ENCODE assay signal across 26 cellular contexts in genomic region chr1:237012361-237012760, GRCh38. TPM values are rescaled to one million over a fixed set of nuclear protein-coding genes. Genes with fewer than 3 reads are reported as not detected.
A peak's percentile ranks its signal among the peaks of the same experiment; 100 is the strongest.
DNase-seq lines count a peak whose midpoint lies in the region; ATAC-seq, FAIRE-seq and TF ChIP-seq lines count a peak whose summit lies in the region.
"Had no signal": no experiment of that assay in that cellular context is flagged by ENCODE, and none has a peak within 500 bp of the region (broad histone marks: within the 10 kb centered on the region; RNA-seq: fewer than 3 reads in every experiment).

No MANE protein-coding gene starts in this region.

- H3K9me3 Mint-ChIP-seq in Calu3 (ENCODE audit: low read depth, unreplicated experiment), result peaks cover 10% of the 10 kb centered on the region
- H3K9me3 Mint-ChIP-seq: activated CD4-positive, alpha-beta memory T cell treated with anti-CD3 and anti-CD28 coated beads for 36 hours; activated naive CD8-positive, alpha-beta T cell treated with anti-CD3 and anti-CD28 coated beads, Interleukin-2, amount 50 U/mL, for 24 hours; activated T-cell treated with anti-CD3 and anti-CD28 coated beads, Interleukin-2, amount 50 U/mL, for 72 hours had no signal

- peaks cover 4% of the 10 kb centered on the region for H3K36me3 Mint-ChIP-seq in Calu3 (ENCODE audit: insufficient read depth, unreplicated experiment)
- H3K36me3 Mint-ChIP-seq: activated CD4-positive, alpha-beta memory T cell treated with anti-CD3 and anti-CD28 coated beads for 36 hours; natural killer cell had no signal

- no peaks in the 10 kb centered on the region for H4K20me1 ChIP-seq in K562 (replicated peaks; ENCODE audit: control insufficient read depth, insufficient read depth, low read length)
- no peaks in the 10 kb centered on the region for H4K20me1 ChIP-seq in smooth muscle cell (ENCODE audit: low read depth)

- no peak for TF ChIP-seq EP300 in K562 (IDR thresholded peaks at IDR 0.05; ENCODE audit: low read length)

- TF ChIP-seq POLR2A in K562 (conservative IDR thresholded peaks at IDR 0.05) (no peak), esophagus squamous epithelium (IDR thresholded peaks at IDR 0.05) (no peak)

- H3K27me3 Mint-ChIP-seq in Calu3 (ENCODE audit: unreplicated experiment), result no peaks in the 10 kb centered on the region

- CTCF ChIA-PET in Calu3 (lab: Charles Lee), result no interaction called here
- CTCF ChIA-PET in K562 (lab: Yijun Ruan, JAX; ENCODE audit: low intra/inter-chr PET ratio), result no interaction called here

- TF ChIP-seq RAD21 in K562 (CRISPR knock-in tag; conservative IDR thresholded peaks at IDR 0.05 in 1 of 2, IDR thresholded peaks at IDR 0.05 in 1 of 2), result no peak

- POLR2A ChIA-PET in K562 (lab: Yijun Ruan, JAX), result interaction anchor here (1.0 kb wide), 1 partner anchor 99 kb away, joined by 5 read pairs; no protein-coding TSS in a partner anchor

- WGBS in K562 (ENCODE audit: insufficient coverage, low coverage, missing lambda C conversion rate), result 16% methylated on average over 5 of the region's 5 CpGs
- 59 to 62% methylated on average over 5 of the region's 5 CpGs for WGBS in esophagus squamous epithelium, 2 donors
- 74% methylated on average over 5 of the region's 5 CpGs for WGBS in smooth muscle cell (ENCODE audit: low lambda C conversion rate)

- no peaks in the 10 kb centered on the region for H3K9me1 ChIP-seq in K562 (ENCODE audit: control insufficient read depth, insufficient read depth, low read length)

- H3K4me1 ChIP-seq in K562 (replicated peaks in 1 of 2; ENCODE audit: control insufficient read depth in 2 of 2, insufficient read depth in 2 of 2, low read length in 2 of 2) (peaks cover 4 to 11% of the 10 kb centered on the region in 2 experiments; a peak in 3 of 5 replicates), esophagus squamous epithelium (peaks cover 0 to 12% (median 0%) of the 10 kb centered on the region in 3 donors), smooth muscle cell (ENCODE audit: low read depth) (peaks cover 3% of the 10 kb centered on the region)
- H3K4me1 ChIP-seq: HAP-1 had no signal

- H3K4me2 ChIP-seq in K562 (ENCODE audit: insufficient read depth, low read length) (peak overlapping the region; percentile 50; the same call in 1 of the 2 replicates), smooth muscle cell (peak overlapping the region; percentile 69)

- FAIRE-seq in K562 (lab: Jason Lieb, UNC), result no peak
- FAIRE-seq: endothelial cell of umbilical vein, GM12878 had no signal

- intact Hi-C loops in Calu3 (cut with micrococcal nuclease; ENCODE audit: unreplicated experiment) (no loop called here), K562 (cut with micrococcal nuclease) (no loop called here), esophagus squamous epithelium (cut with DNase I) (no loop called here)

- no peaks in the 10 kb centered on the region for H3F3A ChIP-seq in smooth muscle cell (ENCODE audit: low read depth)

- in situ Hi-C loops in K562 (cut with MboI), result no loop called here

- ATAC-seq in K562 (no peak), HG03342 (IDR thresholded peaks at IDR 0.05; ENCODE audit: unreplicated experiment) (no peak)
- ATAC-seq: activated naive CD8-positive, alpha-beta T cell treated with anti-CD3 and anti-CD28 coated beads, Interleukin-2, amount 50 U/mL, for 24 hours; activated T-cell treated with anti-CD3 and anti-CD28 coated beads, Interleukin-2, amount 50 U/mL, for 72 hours; GM12878; natural killer cell had no signal

- H3K9ac ChIP-seq in K562 (ENCODE audit: insufficient read depth in 1 of 2, low read depth in 2 of 2, low read length in 2 of 2) (no peak overlapping the region), smooth muscle cell (ENCODE audit: low read depth) (no peak overlapping the region)

- H3K79me2 ChIP-seq in K562 (ENCODE audit: control insufficient read depth, insufficient read depth, low read length) (no peaks in the 10 kb centered on the region), smooth muscle cell (ENCODE audit: low read depth) (no peaks in the 10 kb centered on the region)

- no peaks in the 10 kb centered on the region for H3K36me3 ChIP-seq in K562 (ENCODE audit: control insufficient read depth, insufficient read depth, low read length)
- no peaks in the 10 kb centered on the region for H3K36me3 ChIP-seq in esophagus squamous epithelium
- no peaks in the 10 kb centered on the region for H3K36me3 ChIP-seq in smooth muscle cell (ENCODE audit: low read depth)
- H3K36me3 ChIP-seq: HAP-1 had no signal

- no peak overlapping the region for H3K4me3 ChIP-seq in K562
- H3K4me3 ChIP-seq in esophagus squamous epithelium, result no peak overlapping the region
- H3K4me3 ChIP-seq in smooth muscle cell, result no peak overlapping the region
- H3K4me3 ChIP-seq: GM12878, HAP-1, skin epidermis had no signal

- H2AFZ ChIP-seq in K562 (ENCODE audit: low read depth, low read length) (peak overlapping the region; percentile 51; the same call in 1 of the 2 replicates), smooth muscle cell (ENCODE audit: low read depth) (no peak overlapping the region)

- H3K4me1 Mint-ChIP-seq in Calu3 (ENCODE audit: low read depth, unreplicated experiment), result peaks cover 12% of the 10 kb centered on the region
- H3K4me1 Mint-ChIP-seq: activated naive CD8-positive, alpha-beta T cell treated with anti-CD3 and anti-CD28 coated beads, Interleukin-2, amount 50 U/mL, for 24 hours; natural killer cell had no signal

- H3K27me3 ChIP-seq in K562 (ENCODE audit: control insufficient read depth in 2 of 2, insufficient read depth in 2 of 2, low read length in 2 of 2) (peaks cover 2 to 8% of the 10 kb centered on the region in 2 experiments; a peak in 3 of 5 replicates), esophagus squamous epithelium (no peaks in the 10 kb centered on the region), smooth muscle cell (ENCODE audit: low read depth) (peaks cover 7% of the 10 kb centered on the region)

- H3K4me3 Mint-ChIP-seq in Calu3 (ENCODE audit: low read depth, unreplicated experiment), result peak overlapping the region; percentile 49
- H3K4me3 Mint-ChIP-seq: activated CD4-positive, alpha-beta memory T cell treated with anti-CD3 and anti-CD28 coated beads for 36 hours; activated naive CD8-positive, alpha-beta T cell treated with anti-CD3 and anti-CD28 coated beads, Interleukin-2, amount 50 U/mL, for 24 hours; activated T-cell treated with anti-CD3 and anti-CD28 coated beads, Interleukin-2, amount 50 U/mL, for 72 hours; natural killer cell had no signal

- no peak for TF ChIP-seq CTCF in Calu3 (IDR thresholded peaks at IDR 0.05; ENCODE audit: unreplicated experiment)
- no peak for TF ChIP-seq CTCF in K562 (IDR thresholded peaks at IDR 0.05 in 2 of 3, conservative IDR thresholded peaks at IDR 0.05 in 1 of 3; ENCODE audit: insufficient read depth in 2 of 3, low read depth in 1 of 3, low read length in 3 of 3)
- TF ChIP-seq CTCF in esophagus squamous epithelium (IDR thresholded peaks at IDR 0.05), result no peak
- no peak for TF ChIP-seq CTCF in smooth muscle cell (IDR thresholded peaks at IDR 0.05; ENCODE audit: borderline replicate concordance, insufficient read depth, poor library complexity, severe bottlenecking)

- H3K9me3 ChIP-seq in K562 (replicated peaks; ENCODE audit: control insufficient read depth, insufficient read depth, low read depth, low read length) (no peaks in the 10 kb centered on the region), esophagus squamous epithelium (no peaks in the 10 kb centered on the region), smooth muscle cell (replicated peaks; ENCODE audit: low read depth) (no peaks in the 10 kb centered on the region)
- H3K9me3 ChIP-seq: HAP-1 had no signal

- H3K27ac Mint-ChIP-seq in Calu3 (ENCODE audit: unreplicated experiment), result no peak overlapping the region
- H3K27ac Mint-ChIP-seq: activated CD4-positive, alpha-beta memory T cell treated with anti-CD3 and anti-CD28 coated beads for 36 hours; activated naive CD8-positive, alpha-beta T cell treated with anti-CD3 and anti-CD28 coated beads, Interleukin-2, amount 50 U/mL, for 24 hours; activated T-cell treated with anti-CD3 and anti-CD28 coated beads, Interleukin-2, amount 50 U/mL, for 72 hours; natural killer cell had no signal

- DNase-seq in Calu3 (no peak), K562 (ENCODE audit: extremely low read depth in 1 of 4, low spot score in 3 of 4) (no peak), esophagus squamous epithelium (lab: John Stamatoyannopoulos, UW) (no peak), smooth muscle cell (lab: John Stamatoyannopoulos, UW; ENCODE audit: unreplicated experiment) (no peak), Ammon's horn (ENCODE audit: low spot score) (no peak), iPS-NIHi7 (ENCODE audit: extremely low spot score) (no peak)
- DNase-seq in activated CD4-positive, CD25-positive, alpha-beta regulatory T cell treated with anti-CD3 and anti-CD28 coated beads, Interleukin-2, amount 50 U/mL, for 72 hours, result no peak
- DNase-seq: activated CD4-positive, alpha-beta memory T cell treated with anti-CD3 and anti-CD28 coated beads for 36 hours; activated naive CD4-positive, alpha-beta T cell; activated naive CD8-positive, alpha-beta T cell treated with anti-CD3 and anti-CD28 coated beads, Interleukin-2, amount 50 U/mL, for 24 hours; activated T-cell treated with anti-CD3 and anti-CD28 coated beads, Interleukin-2, amount 50 U/mL, for 72 hours; Karpas-422; natural killer cell; NCI-H1436; occipital lobe; stimulated activated naive CD4-positive, alpha-beta T cell; T-helper 2 cell had no signal

- H3K27ac ChIP-seq in K562 (ENCODE audit: extremely low read depth, low read depth, low read length) (peak overlapping the region; percentile 17; the same call in 1 of the 3 replicates), esophagus squamous epithelium (peak overlapping the region in 3 of 4 donors; percentile 45 to 77 (median 75)), smooth muscle cell (ENCODE audit: low read depth) (peak overlapping the region; percentile 53)
- H3K27ac ChIP-seq: skin epidermis had no signal

- no TSS peak for BruUV-seq in Calu3 (replicated peaks; lab: Mats Ljungman, UMichigan)
- no TSS peak for BruUV-seq in K562 (replicated peaks; lab: Mats Ljungman, UMichigan)

RNA-seq across cellular contexts. Expression of gene MT1HL1, which starts 8.1 kb away (rescaled TPM):
- total RNA-seq in Calu3 (2022), result not detected in 2 replicates
- not detected in 2 replicates for total RNA-seq in K562 (2011; cell fraction: chromatin; rRNA removed; ENCODE audit: low replicate concordance)
- not detected in 2 replicates for total RNA-seq in K562 (2011; cell fraction: nucleolus; rRNA removed)
- total RNA-seq in K562 (2011; cell fraction: nucleoplasm; rRNA removed), result not detected in 2 replicates
- not detected in 2 replicates for total RNA-seq in K562 (2014; rRNA removed)
- total RNA-seq in K562 (2014; rRNA removed; fragmentation: Illumina TruSeq; extraction: Trizol), result not detected in 2 replicates
- not detected in 2 replicates for total RNA-seq in K562 (2015; rRNA removed; fragmentation: Illumina TruSeq; extraction: Trizol)
- not detected in 2 replicates for total RNA-seq in K562 (2021)
- polyA plus RNA-seq in K562 (2011; rRNA removed), result not detected in 2 replicates
- polyA plus RNA-seq in K562 (2011; cell fraction: cytosol; rRNA removed), result not detected in 2 replicates
- not detected in 2 replicates for polyA plus RNA-seq in K562 (2011; cell fraction: nucleus; rRNA removed)
- polyA plus RNA-seq in K562 (2012), result not detected in 2 replicates
- not detected in 2 replicates for polyA plus RNA-seq in K562 (2014; fragmentation: Illumina TruSeq; extraction: Trizol)
- polyA plus RNA-seq in K562 (2014; fragmentation: Nextera tagmentation; extraction: Ambion mirVana), result not detected
- polyA plus RNA-seq in K562 (2014; rRNA removed), result not detected in 2 replicates
- polyA minus RNA-seq in K562 (2011; rRNA and poly(A)+ RNA removed), result not detected in 2 replicates
- not detected in 2 replicates for polyA minus RNA-seq in K562 (2011; cell fraction: cytosol; rRNA and poly(A)+ RNA removed)
- not detected in 2 replicates for polyA minus RNA-seq in K562 (2011; cell fraction: nucleus; rRNA and poly(A)+ RNA removed)
- total RNA-seq in esophagus squamous epithelium, result not detected
- total RNA-seq in smooth muscle cell, result not detected in 2 replicates
- polyA plus RNA-seq in smooth muscle cell, result not detected in 2 replicates
- total RNA-seq: activated CD4-positive, alpha-beta memory T cell treated with anti-CD3 and anti-CD28 coated beads for 36 hours; activated T-cell treated with anti-CD3 and anti-CD28 coated beads, Interleukin-2, amount 50 U/mL, for 72 hours; cerebellum; endothelial cell of umbilical vein; GM12878; lower leg skin; natural killer cell; occipital lobe had no signal
- polyA plus RNA-seq: BJ, endothelial cell of umbilical vein, GM12878, thymus had no signal

RNA-seq across cellular contexts. Expression of gene RYR2, which starts 29.6 kb away (rescaled TPM):
- total RNA-seq in Calu3 (2022), result 0.32 and 0.90 TPM in 2 replicates
- 0.14 and 0.69 TPM in 2 replicates for total RNA-seq in K562 (2011; cell fraction: chromatin; rRNA removed; ENCODE audit: low replicate concordance)
- total RNA-seq in K562 (2011; cell fraction: nucleolus; rRNA removed), result 0.17 and 0.26 TPM in 2 replicates
- 0.31 and 0.37 TPM in 2 replicates for total RNA-seq in K562 (2011; cell fraction: nucleoplasm; rRNA removed)
- total RNA-seq in K562 (2014; rRNA removed), result 0.14 and 0.24 TPM in 2 replicates
- total RNA-seq in K562 (2014; rRNA removed; fragmentation: Illumina TruSeq; extraction: Trizol), result 0.26 and 0.33 TPM in 2 replicates
- 0.23 and 0.33 TPM in 2 replicates for total RNA-seq in K562 (2015; rRNA removed; fragmentation: Illumina TruSeq; extraction: Trizol)
- 0.13 and 0.18 TPM in 2 replicates for total RNA-seq in K562 (2021)
- polyA plus RNA-seq in K562 (2011; rRNA removed), result under 0.01 and 0.07 TPM in 2 replicates
- under 0.01 TPM in 2 replicates for polyA plus RNA-seq in K562 (2011; cell fraction: cytosol; rRNA removed)
- polyA plus RNA-seq in K562 (2011; cell fraction: nucleus; rRNA removed), result 0.06 TPM in 1 of 2 replicates, not detected in the other
- 0.12 and 0.35 TPM in 2 replicates for polyA plus RNA-seq in K562 (2012)
- 0.13 and 0.17 TPM in 2 replicates for polyA plus RNA-seq in K562 (2014; fragmentation: Illumina TruSeq; extraction: Trizol)
- under 1 TPM; 0.03 to 0.10 TPM for polyA plus RNA-seq in K562 (2014; fragmentation: Nextera tagmentation; extraction: Ambion mirVana)
- 0.42 and 0.47 TPM in 2 replicates for polyA plus RNA-seq in K562 (2014; rRNA removed)
- polyA minus RNA-seq in K562 (2011; rRNA and poly(A)+ RNA removed), result 0.03 and 0.21 TPM in 2 replicates
- not detected in 2 replicates for polyA minus RNA-seq in K562 (2011; cell fraction: cytosol; rRNA and poly(A)+ RNA removed)
- polyA minus RNA-seq in K562 (2011; cell fraction: nucleus; rRNA and poly(A)+ RNA removed), result under 0.01 and 0.13 TPM in 2 replicates
- total RNA-seq in esophagus squamous epithelium, result 1 to 10 TPM in 2 of 4 donors, under 1 TPM in 2; 0.23 to 4.6 (median 0.89) TPM
- 0.09 and 0.27 TPM in 2 replicates for total RNA-seq in smooth muscle cell
- not detected in 2 replicates for polyA plus RNA-seq in smooth muscle cell
- total RNA-seq: endothelial cell of umbilical vein, GM12878 had no signal
- polyA plus RNA-seq: BJ, endothelial cell of umbilical vein had no signal

Comparison
In these comparisons a context has a peak if more than half of its experiments do, and no peak if none do; other contexts are left out.
1. H3K27ac ChIP-seq: peak in every context shown above with its lines; median percentile 75 in esophagus squamous epithelium; 53 in smooth muscle cell; 17 in K562.